Comparison of ENCODE assay signal across 21 cellular contexts in the genomic region with DNA sequence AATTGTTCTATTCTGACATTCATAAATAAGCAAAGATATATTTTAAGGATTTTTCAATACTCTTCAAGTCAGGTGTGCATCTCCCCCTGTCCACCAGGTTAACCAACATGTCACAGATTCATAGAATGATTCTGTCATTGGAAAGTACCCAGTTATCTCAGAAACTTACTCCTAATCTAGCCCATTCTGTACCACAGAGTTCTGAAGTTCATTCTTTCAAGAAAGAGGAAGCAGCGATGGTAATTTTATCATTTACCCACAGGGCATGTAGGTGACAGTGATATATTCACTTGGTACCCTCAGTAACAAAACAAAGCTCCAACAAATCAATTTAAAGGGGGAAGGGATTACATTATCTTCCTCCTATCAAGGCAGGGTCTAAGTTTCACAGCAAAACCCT. TPM values are rescaled to one million over a fixed set of nuclear protein-coding genes. Genes with fewer than 3 reads are reported as not detected.
A peak's percentile ranks its signal among the peaks of the same experiment; 100 is the strongest.
DNase-seq lines count a peak whose midpoint lies in the region; ATAC-seq and TF ChIP-seq lines count a peak whose summit lies in the region.
"Had no signal": no experiment of that assay in that cellular context is flagged by ENCODE, and none has a peak within 500 bp of the region (broad histone marks: within the 10 kb centered on the region; RNA-seq: fewer than 3 reads in every experiment).

No MANE protein-coding gene starts in this region.

- no peaks in the 10 kb centered on the region for H3K36me3 Mint-ChIP-seq in naive B cell
- H3K36me3 Mint-ChIP-seq: T-cell had no signal

- peaks cover 3 to 10% (median 6%) of the 10 kb centered on the region in 7 donors for H3K9me3 Mint-ChIP-seq in naive B cell

- H3K27ac Mint-ChIP-seq in naive B cell = no peak overlapping the region
- H3K27ac Mint-ChIP-seq: effector memory CD8-positive, alpha-beta T cell; T-cell had no signal

- CTCF ChIA-PET in HEK293T (lab: Yijun Ruan, JAX) = interaction anchor here (0.8 kb wide), 1 partner anchor 95 kb away, joined by 3 read pairs; no protein-coding TSS in a partner anchor

- peaks cover 0 to 3% (median 0%) of the 10 kb centered on the region in 3 donors for H3K27me3 Mint-ChIP-seq in naive B cell
- H3K27me3 Mint-ChIP-seq: effector memory CD8-positive, alpha-beta T cell had no signal

- no peak overlapping the region for H3K4me3 Mint-ChIP-seq in naive B cell
- H3K4me3 Mint-ChIP-seq: effector memory CD8-positive, alpha-beta T cell; T-cell had no signal

- ATAC-seq in GM18868 (IDR thresholded peaks at IDR 0.05; ENCODE audit: unreplicated experiment) (peak; percentile 93), HG03469 (IDR thresholded peaks at IDR 0.05; ENCODE audit: unreplicated experiment) (peak; percentile 86), naive B cell (ENCODE audit: low read depth in 2 of 2) (peak; percentile 46 to 59)
- ATAC-seq: effector memory CD8-positive, alpha-beta T cell; heart right ventricle; Right ventricle myocardium inferior had no signal

- POLR2A ChIA-PET in HEK293T (lab: Yijun Ruan, JAX) = no interaction called here

- no peaks in the 10 kb centered on the region for H3K4me1 Mint-ChIP-seq in naive B cell
- H3K4me1 Mint-ChIP-seq: T-cell had no signal

- DNase-seq in HEK293T (ENCODE audit: extremely low spot score) (no peak), naive B cell (no peak), occipital lobe (lab: John Stamatoyannopoulos, UW) (no peak), T-helper 2 cell (no peak)
- no peak for DNase-seq in activated T-cell treated with anti-CD3 and anti-CD28 coated beads, Interleukin-2, amount 50 U/mL, for 48 hours
- DNase-seq: activated CD4-positive, CD25-positive, alpha-beta regulatory T cell; AML-193; amniotic stem cell; cerebellar nuclear complex; effector memory CD8-positive, alpha-beta T cell; heart right ventricle; islet precursor cell; NCI-H1436 treated with DMSO at 0.1 percent for 48 hours; NCI-H2227 treated with DMSO at 0.1 percent for 48 hours; stimulated activated CD4-positive, alpha-beta T cell treated with anti-CD3 and anti-CD28 coated beads, Interleukin-4, amount 100 ng/mL, for 24 hours; T-cell; testis had no signal

TF ChIP-seq in HEK293T, 16 proteins besides CTCF, POLR2A, EP300 and RAD21:
- TF ChIP-seq, protein P1, sequence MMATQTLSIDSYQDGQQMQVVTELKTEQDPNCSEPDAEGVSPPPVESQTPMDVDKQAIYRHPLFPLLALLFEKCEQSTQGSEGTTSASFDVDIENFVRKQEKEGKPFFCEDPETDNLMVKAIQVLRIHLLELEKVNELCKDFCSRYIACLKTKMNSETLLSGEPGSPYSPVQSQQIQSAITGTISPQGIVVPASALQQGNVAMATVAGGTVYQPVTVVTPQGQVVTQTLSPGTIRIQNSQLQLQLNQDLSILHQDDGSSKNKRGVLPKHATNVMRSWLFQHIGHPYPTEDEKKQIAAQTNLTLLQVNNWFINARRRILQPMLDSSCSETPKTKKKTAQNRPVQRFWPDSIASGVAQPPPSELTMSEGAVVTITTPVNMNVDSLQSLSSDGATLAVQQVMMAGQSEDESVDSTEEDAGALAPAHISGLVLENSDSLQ (IDR thresholded peaks at IDR 0.05) = peak; percentile 34; the same call in 1 of the 2 replicates
- TF ChIP-seq ZNF384 (IDR thresholded peaks at IDR 0.05) = no peak

RNA-seq across cellular contexts. Expression of gene MPPED2, which starts 18.9 kb away (rescaled TPM):
- 1 to 10 TPM in 5 of 6 donors, under 1 TPM in 1; 0.47 to 3.1 (median 2.5) TPM for polyA plus RNA-seq in naive B cell (ENCODE audit: low read depth in 6 of 6)
- total RNA-seq in occipital lobe = 70.5 TPM
- total RNA-seq: activated CD8-positive, alpha-beta memory T cell treated with anti-CD3 and anti-CD28 coated beads for 36 hours had no signal
